8 cellular contexts compared by ENCODE assay signal in the genomic region with DNA sequence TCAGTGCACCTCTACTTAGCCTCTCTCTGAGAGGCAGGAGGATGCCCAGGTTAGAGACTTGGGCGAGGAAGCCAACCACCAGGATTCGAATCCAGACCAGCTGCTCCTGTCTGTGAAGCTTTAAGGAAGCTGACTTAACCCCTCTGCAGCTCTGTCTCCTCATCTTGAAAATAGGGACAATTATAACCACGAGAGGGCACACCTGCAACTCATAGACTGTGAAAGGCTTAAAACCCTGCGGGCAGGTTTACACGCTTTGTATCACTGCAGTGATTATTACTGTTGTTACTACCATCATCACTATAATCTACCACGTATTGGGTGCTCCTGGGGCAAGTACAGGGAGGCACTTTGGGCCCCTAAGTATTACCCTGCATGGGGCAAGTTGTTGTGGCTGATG.
DNase-seq lines count a peak whose midpoint lies in the region; TF ChIP-seq lines count a peak whose summit lies in the region.

No MANE protein-coding gene starts in this region.

- H3K27me3 Mint-ChIP-seq in activated naive CD4-positive, alpha-beta T cell treated with anti-CD3 and anti-CD28 coated beads, Interleukin-2, amount 10 ng/mL, durations not matched to agents 7 days and 5 days: peaks cover 7% of the 10 kb centered on the region
- peaks cover 18% of the 10 kb centered on the region for H3K27me3 Mint-ChIP-seq in type B pancreatic cell

- H3K27ac ChIP-seq in 22Rv1: no peak overlapping the region

- peaks cover 26% of the 10 kb centered on the region for H3K4me1 Mint-ChIP-seq in activated naive CD4-positive, alpha-beta T cell treated with anti-CD3 and anti-CD28 coated beads, Interleukin-2, amount 10 ng/mL, durations not matched to agents 7 days and 5 days
- no peaks in the 10 kb centered on the region for H3K4me1 Mint-ChIP-seq in type B pancreatic cell (ENCODE audit: unreplicated experiment)

- DNase-seq in GM12865 (ENCODE audit: low read depth) (peak; percentile 81), NCI-H2171 treated with DMSO at 0.1 percent for 48 hours (lab: John Stamatoyannopoulos, UW) (peak; percentile 56), type B pancreatic cell (ENCODE audit: extremely low spot score, unreplicated experiment) (no peak), DMS114 treated with DMSO at 0.1 percent for 48 hours (lab: John Stamatoyannopoulos, UW; ENCODE audit: unreplicated experiment) (no peak), midbrain (lab: John Stamatoyannopoulos, UW) (no peak), NK-92 (lab: John Stamatoyannopoulos, UW; ENCODE audit: unreplicated experiment) (no peak)
- DNase-seq in activated naive CD4-positive, alpha-beta T cell treated with anti-CD3 and anti-CD28 coated beads, Interleukin-2, amount 10 ng/mL, durations not matched to agents 7 days and 5 days: peak; percentile 54

- H3K36me3 Mint-ChIP-seq in activated naive CD4-positive, alpha-beta T cell treated with anti-CD3 and anti-CD28 coated beads, Interleukin-2, amount 10 ng/mL, durations not matched to agents 7 days and 5 days: peaks cover 2% of the 10 kb centered on the region
- no peaks in the 10 kb centered on the region for H3K36me3 Mint-ChIP-seq in type B pancreatic cell

- H3K4me3 ChIP-seq in GM12865 (ENCODE audit: low read depth, low read length): no peak overlapping the region

- H3K9me3 Mint-ChIP-seq in activated naive CD4-positive, alpha-beta T cell treated with anti-CD3 and anti-CD28 coated beads, Interleukin-2, amount 10 ng/mL, durations not matched to agents 7 days and 5 days: peaks cover 7% of the 10 kb centered on the region
- H3K9me3 Mint-ChIP-seq in type B pancreatic cell: no peaks in the 10 kb centered on the region

- H3K27ac Mint-ChIP-seq in activated naive CD4-positive, alpha-beta T cell treated with anti-CD3 and anti-CD28 coated beads, Interleukin-2, amount 10 ng/mL, durations not matched to agents 7 days and 5 days: no peak overlapping the region
- no peak overlapping the region for H3K27ac Mint-ChIP-seq in type B pancreatic cell

- peak; percentile 64 for TF ChIP-seq CTCF in 22Rv1 (IDR thresholded peaks at IDR 0.05)
- TF ChIP-seq CTCF in GM12865 (IDR thresholded peaks at IDR 0.05; ENCODE audit: insufficient read depth, low read depth, low read length, missing control alignments): peak; percentile 45
- TF ChIP-seq CTCF in type B pancreatic cell (conservative IDR thresholded peaks at IDR 0.05): peak; percentile 62

- CTCF ChIA-PET in activated naive CD4-positive, alpha-beta T cell treated with anti-CD3 and anti-CD28 coated beads, Interleukin-2, amount 10 ng/mL, durations not matched to agents 7 days and 5 days (lab: Charles Lee): interaction anchor here (0.6 to 0.7 kb wide), 2 partner anchors 673 to 949 kb away, joined by 3 read pairs; no protein-coding TSS in a partner anchor

- H3K4me3 Mint-ChIP-seq in activated naive CD4-positive, alpha-beta T cell treated with anti-CD3 and anti-CD28 coated beads, Interleukin-2, amount 10 ng/mL, durations not matched to agents 7 days and 5 days: no peak overlapping the region
- no peak overlapping the region for H3K4me3 Mint-ChIP-seq in type B pancreatic cell

Comparison
In these comparisons a context has a peak if more than half of its experiments do, and no peak if none do; other contexts are left out.
1. DNase-seq: peak in GM12865 (single experiment), NCI-H2171 treated with DMSO at 0.1 percent for 48 hours (single experiment) and activated naive CD4-positive, alpha-beta T cell treated with anti-CD3 and anti-CD28 coated beads, Interleukin-2, amount 10 ng/mL, durations not matched to agents 7 days and 5 days (single experiment); none in type B pancreatic cell (single experiment), DMS114 treated with DMSO at 0.1 percent for 48 hours (single experiment), midbrain (single experiment) and NK-92 (single experiment).
2. Peak in every context shown above with its lines, with median percentiles within 50 percentile points of each other: CTCF ChIP-seq.